ENCODE assay signal across 9 cellular contexts in genomic region chr17:50148226-50149098, GRCh38. TPM values are rescaled to one million over a fixed set of nuclear protein-coding genes. Genes with fewer than 3 reads are reported as not detected.
A peak's percentile ranks its signal among the peaks of the same experiment; 100 is the strongest.
DNase-seq lines count a peak whose midpoint lies in the region; ATAC-seq and TF ChIP-seq lines count a peak whose summit lies in the region.
"Had no signal": no experiment of that assay in that cellular context is flagged by ENCODE, and none has a peak within 500 bp of the region (broad histone marks: within the 10 kb centered on the region; RNA-seq: fewer than 3 reads in every experiment).

No MANE protein-coding gene starts in this region.

- H3K4me1 ChIP-seq in GM23338 (ENCODE audit: insufficient read depth), result peaks cover 28% of the 10 kb centered on the region
- peaks cover 11 to 21% of the 10 kb centered on the region in 2 donors for H3K4me1 ChIP-seq in lung (ENCODE audit: control insufficient read depth in 2 of 2, insufficient read depth in 2 of 2, low read length in 2 of 2)

- no peaks in the 10 kb centered on the region for H3K9me3 ChIP-seq in lung (ENCODE audit: control insufficient read depth in 2 of 2, insufficient read depth in 1 of 2, low read length in 1 of 2)

- peaks cover 5% of the 10 kb centered on the region; the same call in 1 of the 2 replicates for H3F3A ChIP-seq in GM23338 (replicated peaks; ENCODE audit: low read depth)

- H3K27ac ChIP-seq in GM23338 (ENCODE audit: low read depth), result no peak overlapping the region
- peak overlapping the region in 55 of 59 donors; percentile 41 to 98 (median 94) for H3K27ac ChIP-seq in dorsolateral prefrontal cortex
- peak overlapping the region; percentile 71 to 78 for H3K27ac ChIP-seq in lung (ENCODE audit: low read depth in 1 of 2, low read length in 1 of 2)

- H3K27me3 Mint-ChIP-seq in GM23338 (ENCODE audit: insufficient read depth, low read depth, poor library complexity), result peaks cover 34% of the 10 kb centered on the region
- H3K27me3 Mint-ChIP-seq in activated CD4-positive, alpha-beta T cell treated with anti-CD3 and anti-CD28 coated beads, Interleukin-2, amount 10 ng/mL, durations not matched to agents 7 days and 5 days, result no peaks in the 10 kb centered on the region

- peak overlapping the region; percentile 64 for H3K4me3 Mint-ChIP-seq in GM23338
- H3K4me3 Mint-ChIP-seq in activated CD4-positive, alpha-beta T cell treated with anti-CD3 and anti-CD28 coated beads, Interleukin-2, amount 10 ng/mL, durations not matched to agents 7 days and 5 days, result peak overlapping the region; percentile 93

- H3K4me3 ChIP-seq in GM23338 (peak overlapping the region; percentile 87), dorsolateral prefrontal cortex (peak overlapping the region; percentile 51 to 93 (median 84)), lung (peak overlapping the region; percentile 64)

- peaks cover 46% of the 10 kb centered on the region for H3K4me1 Mint-ChIP-seq in GM23338
- H3K4me1 Mint-ChIP-seq in activated CD4-positive, alpha-beta T cell treated with anti-CD3 and anti-CD28 coated beads, Interleukin-2, amount 10 ng/mL, durations not matched to agents 7 days and 5 days, result peaks cover 54% of the 10 kb centered on the region

- no peaks in the 10 kb centered on the region for H3K79me2 ChIP-seq in GM23338 (replicated peaks; ENCODE audit: insufficient read depth)

- no peaks in the 10 kb centered on the region for H4K20me1 ChIP-seq in GM23338 (replicated peaks; ENCODE audit: insufficient read depth)

- H3K9me3 Mint-ChIP-seq in GM23338, result no peaks in the 10 kb centered on the region
- H3K9me3 Mint-ChIP-seq in activated CD4-positive, alpha-beta T cell treated with anti-CD3 and anti-CD28 coated beads, Interleukin-2, amount 10 ng/mL, durations not matched to agents 7 days and 5 days, result no peaks in the 10 kb centered on the region

- TF ChIP-seq CTCF in GM23338 (conservative IDR thresholded peaks at IDR 0.05; ENCODE audit: low read depth in 2 of 2) (peak; percentile 13 to 17; a peak in 1 of 4 replicates), dorsolateral prefrontal cortex (IDR thresholded peaks at IDR 0.05 in 54 of 56, conservative IDR thresholded peaks at IDR 0.05 in 2 of 56; ENCODE audit: low read depth in 1 of 56, partially characterized antibody in 56 of 56) (peak in 1 of 56 donors; percentile 9), lung (IDR thresholded peaks at IDR 0.05; ENCODE audit: control extremely low read depth, extremely low read depth) (no peak)

- peak overlapping the region; percentile 94 for H3K4me2 ChIP-seq in GM23338

- H3K27ac Mint-ChIP-seq in GM23338, result no peak overlapping the region
- H3K27ac Mint-ChIP-seq in activated CD4-positive, alpha-beta T cell treated with anti-CD3 and anti-CD28 coated beads, Interleukin-2, amount 10 ng/mL, durations not matched to agents 7 days and 5 days, result peak overlapping the region; percentile 67

- intact Hi-C loops in dorsolateral prefrontal cortex (cut with DNase I), result no loop called here

- DNase-seq in COLO668 (lab: John Stamatoyannopoulos, UW; ENCODE audit: unreplicated experiment) (peak; percentile 23), GM23338 (ENCODE audit: low spot score) (peak; percentile 40), NAMALWA (ENCODE audit: low spot score) (peak; percentile 89), dorsolateral prefrontal cortex (peak in 1 of 10 donors; percentile 50), lung (ENCODE audit: low spot score) (peak; percentile 71)
- peak; percentile 54 for DNase-seq in activated CD4-positive, alpha-beta T cell treated with anti-CD3 and anti-CD28 coated beads, Interleukin-2, amount 10 ng/mL, durations not matched to agents 7 days and 5 days
- peak; percentile 54 for DNase-seq in stimulated activated CD8-positive, alpha-beta memory T cell treated with anti-CD3 and anti-CD28 coated beads, Interleukin-15, amount 100 ng/mL, for 1 hour (ENCODE audit: low read depth)

- 1% methylated on average over 19 to 27 of the region's 27 CpGs for WGBS in lung, 2 donors

- no peak overlapping the region for H2AFZ ChIP-seq in GM23338

- no peaks in the 10 kb centered on the region for H3K9me2 ChIP-seq in GM23338 (ENCODE audit: insufficient read depth)

- POLR2A ChIA-PET in activated CD4-positive, alpha-beta T cell treated with anti-CD3 and anti-CD28 coated beads, Interleukin-2, amount 10 ng/mL, durations not matched to agents 7 days and 5 days (lab: Charles Lee), result no interaction called here

- H3K36me3 Mint-ChIP-seq in GM23338 (ENCODE audit: low read depth), result peaks cover 9% of the 10 kb centered on the region
- peaks cover 40% of the 10 kb centered on the region for H3K36me3 Mint-ChIP-seq in activated CD4-positive, alpha-beta T cell treated with anti-CD3 and anti-CD28 coated beads, Interleukin-2, amount 10 ng/mL, durations not matched to agents 7 days and 5 days (ENCODE audit: low read depth)

- ATAC-seq in GM23338, result peak; percentile 6
- peak; percentile 17 for ATAC-seq in lung (ENCODE audit: insufficient read depth, low FRiP score)
- ATAC-seq in HG03439 (IDR thresholded peaks at IDR 0.05; ENCODE audit: unreplicated experiment), result no peak

- H3K27me3 ChIP-seq in GM23338 (ENCODE audit: insufficient read depth) (peaks cover 30% of the 10 kb centered on the region), dorsolateral prefrontal cortex (no peaks in the 10 kb centered on the region), lung (ENCODE audit: control insufficient read depth, insufficient read depth) (no peaks in the 10 kb centered on the region)

- CTCF ChIA-PET in activated CD4-positive, alpha-beta T cell treated with anti-CD3 and anti-CD28 coated beads, Interleukin-2, amount 10 ng/mL, durations not matched to agents 7 days and 5 days (lab: Charles Lee), result interaction anchor here (0.6 to 1.6 kb wide), 7 partner anchors 10 to 168 kb away, joined by 3 to 9 read pairs (median 4); no protein-coding TSS in a partner anchor

- H3K36me3 ChIP-seq in GM23338 (ENCODE audit: insufficient read depth), result no peaks in the 10 kb centered on the region
- H3K36me3 ChIP-seq in lung (ENCODE audit: control insufficient read depth in 2 of 2, insufficient read depth in 2 of 2, low read length in 2 of 2), result peaks cover 0 to 27% of the 10 kb centered on the region in 2 donors

RNA-seq across cellular contexts. Expression of gene PPP1R9B, which starts 2.0 kb away (rescaled TPM):
- total RNA-seq in GM23338 (2014; rRNA removed; shearing (Covaris generic)), result 10.1 and 10.5 TPM in 2 replicates
- polyA plus RNA-seq in GM23338 (2016; fragmentation: Nextera tagmentation; extraction: Ambion mirVana) (1.9 and 2.1 TPM in 2 replicates), lung (10 to 100 TPM; 38.1 to 61.5 TPM)
- total RNA-seq in activated CD4-positive, alpha-beta T cell treated with anti-CD3 and anti-CD28 coated beads, Interleukin-2, amount 10 ng/mL, durations not matched to agents 7 days and 5 days, result 100 to 1,000 TPM; 110 to 117 TPM
- total RNA-seq in dorsolateral prefrontal cortex (100 to 1,000 TPM in 118 of 120 experiments, 10 to 100 TPM in 2; 74.6 to 225 (median 160) TPM), lung (10 to 100 TPM; 31.7 to 77.4 TPM)

RNA-seq across cellular contexts. Expression of gene SGCA, which starts 17.3 kb away (rescaled TPM):
- total RNA-seq in GM23338 (2014; rRNA removed; shearing (Covaris generic)), result not detected in 2 replicates
- polyA plus RNA-seq in GM23338 (2016; fragmentation: Nextera tagmentation; extraction: Ambion mirVana) (0.19 TPM in 1 of 2 replicates, not detected in the other), lung (10 to 100 TPM in 1 of 2 donors, 1 to 10 TPM in 1; 9.7 to 19.4 TPM)
- total RNA-seq in activated CD4-positive, alpha-beta T cell treated with anti-CD3 and anti-CD28 coated beads, Interleukin-2, amount 10 ng/mL, durations not matched to agents 7 days and 5 days, result not detected
- total RNA-seq in dorsolateral prefrontal cortex (1 to 10 TPM in 57 of 120 experiments, under 1 TPM in 26, not detected in 37; 0.37 to 7.6 (median 1.3) TPM), lung (10 to 100 TPM in 1 of 2 donors, 1 to 10 TPM in 1; 5.0 to 18.2 TPM)
- total RNA-seq: NCI-H460 had no signal

RNA-seq across cellular contexts. Expression of gene SAMD14, which starts 18.5 kb away (rescaled TPM):
- total RNA-seq in GM23338 (2014; rRNA removed; shearing (Covaris generic)), result 1.3 and 4.7 TPM in 2 replicates
- 0.70 and 0.97 TPM in 2 replicates for polyA plus RNA-seq in GM23338 (2016; fragmentation: Nextera tagmentation; extraction: Ambion mirVana)
- under 1 TPM; 0.07 to 0.23 TPM for total RNA-seq in activated CD4-positive, alpha-beta T cell treated with anti-CD3 and anti-CD28 coated beads, Interleukin-2, amount 10 ng/mL, durations not matched to agents 7 days and 5 days
- 100 to 1,000 TPM in 2 of 120 experiments, 10 to 100 TPM in 118; 17.9 to 122 (median 58.2) TPM for total RNA-seq in dorsolateral prefrontal cortex
- total RNA-seq in lung, result 1 to 10 TPM; 3.3 to 4.4 TPM
- 1 to 10 TPM; 3.9 to 6.2 TPM for polyA plus RNA-seq in lung
- total RNA-seq: NCI-H460 had no signal

RNA-seq across cellular contexts. Expression of gene COL1A1, which starts 53.0 kb away (rescaled TPM):
- 27.9 and 34.3 TPM in 2 replicates for total RNA-seq in GM23338 (2014; rRNA removed; shearing (Covaris generic))
- 21.2 and 22.4 TPM in 2 replicates for polyA plus RNA-seq in GM23338 (2016; fragmentation: Nextera tagmentation; extraction: Ambion mirVana)
- total RNA-seq in activated CD4-positive, alpha-beta T cell treated with anti-CD3 and anti-CD28 coated beads, Interleukin-2, amount 10 ng/mL, durations not matched to agents 7 days and 5 days, result under 1 TPM; 0.31 to 0.55 TPM
- total RNA-seq in dorsolateral prefrontal cortex, result 10 to 100 TPM in 16 of 120 experiments, 1 to 10 TPM in 95, under 1 TPM in 9; 0.25 to 23.1 (median 3.3) TPM
- total RNA-seq in lung, result 1,000 to 10,000 TPM in 1 of 2 donors, 100 to 1,000 TPM in 1; 443 to 1,330 TPM
- polyA plus RNA-seq in lung, result 100 to 1,000 TPM in 1 of 2 donors, 10 to 100 TPM in 1; 30.5 to 122 TPM

RNA-seq across cellular contexts. Expression of gene PDK2, which starts 53.3 kb away (rescaled TPM):
- total RNA-seq in GM23338 (2014; rRNA removed; shearing (Covaris generic)), result 11.4 and 15.9 TPM in 2 replicates
- polyA plus RNA-seq in GM23338 (2016; fragmentation: Nextera tagmentation; extraction: Ambion mirVana) (12.0 and 13.2 TPM in 2 replicates), lung (10 to 100 TPM in 1 of 2 donors, 1 to 10 TPM in 1; 10.0 to 15.7 TPM)
- total RNA-seq in activated CD4-positive, alpha-beta T cell treated with anti-CD3 and anti-CD28 coated beads, Interleukin-2, amount 10 ng/mL, durations not matched to agents 7 days and 5 days, result 10 to 100 TPM; 29.4 to 31.3 TPM
- total RNA-seq in dorsolateral prefrontal cortex (100 to 1,000 TPM in 115 of 120 experiments, 10 to 100 TPM in 5; 87.1 to 176 (median 131) TPM), lung (10 to 100 TPM; 23.2 to 27.8 TPM)
